In the genomic region with DNA sequence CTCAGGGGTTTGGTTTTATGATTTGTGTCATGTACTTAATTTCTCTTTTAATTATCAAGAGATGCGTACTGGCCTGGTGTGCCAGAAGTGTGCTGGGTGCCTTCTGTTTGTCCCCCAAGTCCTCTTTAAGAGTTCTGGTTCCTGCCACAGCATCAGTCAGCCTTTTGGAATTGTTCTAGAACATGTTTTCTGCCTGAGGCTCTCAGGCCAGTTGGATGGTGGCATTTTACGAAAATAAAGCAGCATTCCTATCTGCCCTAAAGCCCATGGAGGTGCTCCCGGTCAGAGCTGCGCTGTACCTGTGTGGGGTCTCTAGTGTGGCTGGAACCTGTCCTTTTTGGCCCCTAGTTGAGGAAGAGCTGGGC, we compare ENCODE assay signal across 8 cellular contexts. TPM values are rescaled to one million over a fixed set of nuclear protein-coding genes. Genes with fewer than 3 reads are reported as not detected.
A peak's percentile ranks its signal among the peaks of the same experiment; 100 is the strongest.
DNase-seq lines count a peak whose midpoint lies in the region; ATAC-seq and TF ChIP-seq lines count a peak whose summit lies in the region.

No MANE protein-coding gene starts in this region.

- POLR2A ChIA-PET in AG04450 (lab: Yijun Ruan, JAX): no interaction called here

- H3K9me3 Mint-ChIP-seq in IgD-negative memory B cell: peaks cover 0 to 1% (median 0%) of the 10 kb centered on the region in 3 donors
- H3K9me3 Mint-ChIP-seq in neural crest cell: peaks cover 4% of the 10 kb centered on the region

- peaks cover 12% of the 10 kb centered on the region for H3K36me3 ChIP-seq in effector memory CD4-positive, alpha-beta T cell (ENCODE audit: control insufficient read depth, insufficient read depth, low read length)

- H3K27ac ChIP-seq in AG04450 (ENCODE audit: low read depth, low read length): peak overlapping the region; percentile 39
- H3K27ac ChIP-seq in effector memory CD4-positive, alpha-beta T cell (ENCODE audit: insufficient read depth, low read length, poor library complexity, severe bottlenecking): peak overlapping the region; percentile 80

- H3K4me3 ChIP-seq in AG04450 (ENCODE audit: low read depth, low read length): no peak overlapping the region
- peak overlapping the region; percentile 28 for H3K4me3 ChIP-seq in effector memory CD4-positive, alpha-beta T cell (ENCODE audit: insufficient read depth, low read depth, low read length, poor library complexity, severe bottlenecking)

- H3K4me1 Mint-ChIP-seq in IgD-negative memory B cell (peaks cover 40 to 57% (median 51%) of the 10 kb centered on the region in 3 donors), neural crest cell (peaks cover 62% of the 10 kb centered on the region)

- H3K27ac Mint-ChIP-seq in IgD-negative memory B cell: peak overlapping the region; percentile 82 to 97 (median 97)
- H3K27ac Mint-ChIP-seq in neural crest cell (ENCODE audit: unreplicated experiment): peak overlapping the region; percentile 78

- H3K4me3 Mint-ChIP-seq in IgD-negative memory B cell (peak overlapping the region in 3 of 4 donors; percentile 72 to 91 (median 86)), neural crest cell (peak overlapping the region; percentile 0)

- peaks cover 10% of the 10 kb centered on the region for H3K9me3 ChIP-seq in AG04450 (ENCODE audit: control insufficient read depth, insufficient read depth, low read length)
- H3K9me3 ChIP-seq in effector memory CD4-positive, alpha-beta T cell (ENCODE audit: control insufficient read depth, low read length): no peaks in the 10 kb centered on the region

- H3K27me3 Mint-ChIP-seq in IgD-negative memory B cell (no peaks in the 10 kb centered on the region), neural crest cell (ENCODE audit: low read depth) (no peaks in the 10 kb centered on the region)

- TF ChIP-seq CTCF in AG04450 (IDR thresholded peaks at IDR 0.05; ENCODE audit: low read depth, low read length): no peak
- TF ChIP-seq CTCF in neural crest cell (conservative IDR thresholded peaks at IDR 0.05): no peak

- CTCF ChIA-PET in AG04450 (lab: Charles Lee): no interaction called here

- peaks cover 74% of the 10 kb centered on the region for H3K4me1 ChIP-seq in effector memory CD4-positive, alpha-beta T cell (ENCODE audit: control insufficient read depth, insufficient read depth, low read length, poor library complexity, severe bottlenecking)

- H3K36me3 Mint-ChIP-seq in IgD-negative memory B cell (peaks cover 9% of the 10 kb centered on the region), neural crest cell (ENCODE audit: low read depth) (peaks cover 14% of the 10 kb centered on the region)

- DNase-seq in AG04450 (ENCODE audit: low read depth, low spot score) (no peak), neural crest cell (ENCODE audit: low read depth, low spot score) (no peak), iPS-NIHi11 (ENCODE audit: low spot score) (no peak), left colon (no peak), COLO668 (lab: John Stamatoyannopoulos, UW; ENCODE audit: unreplicated experiment) (no peak)
- DNase-seq in effector memory CD4-positive, alpha-beta T cell: no peak
- DNase-seq in stimulated activated CD4-positive, alpha-beta T cell treated with anti-CD3 and anti-CD28 coated beads, Interleukin-2, amount 100 ng/mL, for 48 hours: no peak

- no peaks in the 10 kb centered on the region for H3K27me3 ChIP-seq in AG04450 (ENCODE audit: control insufficient read depth, insufficient read depth, low read length)
- H3K27me3 ChIP-seq in effector memory CD4-positive, alpha-beta T cell (replicated peaks; ENCODE audit: control insufficient read depth, insufficient read depth, low read length, poor library complexity, severe bottlenecking): no peaks in the 10 kb centered on the region

- intact Hi-C loops in left colon (cut with DNase I, micrococcal nuclease): no loop called here

- ATAC-seq in left colon: no peak

RNA-seq across cellular contexts. Expression of a gene that starts 54.1 kb away (rescaled TPM):
- polyA plus RNA-seq in AG04450 (2011; rRNA removed) (1.0 and 1.7 TPM in 2 replicates), IgD-negative memory B cell (4.6 TPM)
- 0.48 and 0.60 TPM in 2 replicates for polyA minus RNA-seq in AG04450 (2011; rRNA and poly(A)+ RNA removed)
- total RNA-seq in neural crest cell (2.7 and 2.9 TPM in 2 replicates), left colon (1 to 10 TPM; 1.6 to 2.8 TPM)

RNA-seq across cellular contexts. Expression of a gene that starts 54.7 kb away (rescaled TPM):
- polyA plus RNA-seq in AG04450 (2011; rRNA removed) (388 and 454 TPM in 2 replicates), IgD-negative memory B cell (324 TPM)
- 86.2 and 132 TPM in 2 replicates for polyA minus RNA-seq in AG04450 (2011; rRNA and poly(A)+ RNA removed)
- total RNA-seq in neural crest cell (371 and 389 TPM in 2 replicates), left colon (100 to 1,000 TPM; 430 to 489 TPM)

RNA-seq across cellular contexts. Expression of a gene that starts 55.8 kb away (rescaled TPM):
- polyA plus RNA-seq in AG04450 (2011; rRNA removed) (22.0 and 23.4 TPM in 2 replicates), IgD-negative memory B cell (16.6 TPM)
- polyA minus RNA-seq in AG04450 (2011; rRNA and poly(A)+ RNA removed): 16.6 and 23.3 TPM in 2 replicates
- total RNA-seq in neural crest cell (150 and 158 TPM in 2 replicates), left colon (100 to 1,000 TPM; 104 to 135 TPM)
